13 cellular contexts compared by ENCODE assay signal in the genomic region with DNA sequence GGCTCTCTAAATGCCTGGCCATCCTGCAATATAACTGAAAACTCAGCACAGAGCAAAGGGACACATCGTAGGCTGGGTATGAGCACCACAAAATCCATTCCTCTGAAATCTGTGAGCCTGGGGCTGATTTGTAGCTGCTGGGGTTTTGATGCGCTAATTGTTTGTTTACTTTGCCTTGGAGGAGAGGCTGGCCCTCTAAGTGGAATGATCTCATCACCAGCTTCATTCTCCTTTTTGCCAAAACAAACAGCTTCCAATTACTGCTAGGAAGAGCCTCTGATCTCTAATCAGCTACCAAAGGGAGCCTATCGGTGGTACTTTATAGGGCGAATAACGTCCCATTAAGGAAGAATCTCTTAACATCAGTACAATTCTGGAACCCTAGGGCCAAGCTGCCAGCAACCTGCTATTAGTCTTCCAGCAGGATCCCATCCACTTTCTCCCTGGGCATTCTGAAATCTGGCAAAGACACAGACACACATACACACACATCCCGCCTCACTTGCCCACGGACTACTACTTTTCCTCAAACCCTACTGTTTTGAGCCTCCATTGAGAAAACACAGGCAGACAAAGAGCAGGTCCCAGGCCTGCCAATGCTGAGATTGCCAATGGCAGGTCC. TPM values are rescaled to one million over a fixed set of nuclear protein-coding genes. Genes with fewer than 3 reads are reported as not detected.
DNase-seq lines count a peak whose midpoint lies in the region.
"Had no signal": no experiment of that assay in that cellular context is flagged by ENCODE, and none has a peak within 500 bp of the region (broad histone marks: within the 10 kb centered on the region; RNA-seq: fewer than 3 reads in every experiment).

No MANE protein-coding gene starts in this region.

- H3K27me3 ChIP-seq in MG63 = peaks cover 4% of the 10 kb centered on the region

- H3K36me3 ChIP-seq in MG63 = no peaks in the 10 kb centered on the region

- no peak overlapping the region for H3K4me3 ChIP-seq in MG63

- no peak overlapping the region for H3K4me3 Mint-ChIP-seq in T-helper 2 cell treated with Interferon-gamma antibody and Interleukin-4, amounts not matched to agents 5 μg/mL and 100 μg/mL, for 36 hours
- H3K4me3 Mint-ChIP-seq: natural killer cell, type B pancreatic cell had no signal

- H3K27ac Mint-ChIP-seq in T-helper 2 cell treated with Interferon-gamma antibody and Interleukin-4, amounts not matched to agents 5 μg/mL and 100 μg/mL, for 36 hours = no peak overlapping the region
- H3K27ac Mint-ChIP-seq: natural killer cell, type B pancreatic cell had no signal

- DNase-seq in DMS153 (lab: John Stamatoyannopoulos, UW) (peak; percentile 91), MG63 (peak; percentile 8), NCI-H69 (lab: John Stamatoyannopoulos, UW) (peak; percentile 90), fibroblast of gingiva (ENCODE audit: low read depth) (peak; percentile 3), germinal center (ENCODE audit: low spot score) (no peak)
- DNase-seq in T-helper 2 cell treated with Interferon-gamma antibody and Interleukin-4, amounts not matched to agents 5 μg/mL and 100 μg/mL, for 36 hours (ENCODE audit: low spot score) = no peak
- DNase-seq in activated naive CD4-positive, alpha-beta T cell (lab: John Stamatoyannopoulos, UW) = no peak
- DNase-seq in activated CD4-positive, alpha-beta T cell treated with anti-CD3 and anti-CD28 coated beads for 4 hours = no peak
- DNase-seq: AML-193, KBM-7, natural killer cell, small intestine had no signal

- no peaks in the 10 kb centered on the region for H3K4me1 Mint-ChIP-seq in T-helper 2 cell treated with Interferon-gamma antibody and Interleukin-4, amounts not matched to agents 5 μg/mL and 100 μg/mL, for 36 hours (ENCODE audit: low read depth)
- H3K4me1 Mint-ChIP-seq: natural killer cell had no signal

- no peaks in the 10 kb centered on the region for H3K36me3 Mint-ChIP-seq in T-helper 2 cell treated with Interferon-gamma antibody and Interleukin-4, amounts not matched to agents 5 μg/mL and 100 μg/mL, for 36 hours (ENCODE audit: low read depth)
- H3K36me3 Mint-ChIP-seq: natural killer cell had no signal

- peaks cover 15% of the 10 kb centered on the region for H3K27me3 Mint-ChIP-seq in T-helper 2 cell treated with Interferon-gamma antibody and Interleukin-4, amounts not matched to agents 5 μg/mL and 100 μg/mL, for 36 hours (ENCODE audit: low read depth)

- H3K9me3 Mint-ChIP-seq in T-helper 2 cell treated with Interferon-gamma antibody and Interleukin-4, amounts not matched to agents 5 μg/mL and 100 μg/mL, for 36 hours = no peaks in the 10 kb centered on the region
- H3K9me3 Mint-ChIP-seq: natural killer cell, type B pancreatic cell had no signal

- no peaks in the 10 kb centered on the region for H3K9me3 ChIP-seq in MG63

RNA-seq across cellular contexts. Expression of a gene that starts 5.8 kb away (rescaled TPM):
- total RNA-seq in MG63 (2014; rRNA removed; shearing (Covaris generic); ENCODE audit: low replicate concordance) = not detected in 2 replicates
- total RNA-seq: natural killer cell had no signal

Comparison
In these comparisons a context has a peak if more than half of its experiments do, and no peak if none do; other contexts are left out.
1. DNase-seq: peak in DMS153 (single experiment), MG63 (single experiment), NCI-H69 (single experiment) and fibroblast of gingiva (single experiment); none in germinal center (single experiment), T-helper 2 cell treated with Interferon-gamma antibody and Interleukin-4, amounts not matched to agents 5 μg/mL and 100 μg/mL, for 36 hours (single experiment), activated naive CD4-positive, alpha-beta T cell (0 of 4) and activated CD4-positive, alpha-beta T cell treated with anti-CD3 and anti-CD28 coated beads for 4 hours (0 of 2).